Comparison of ENCODE assay signal across 1 cellular context in genomic region chr12:45299132-45299692, GRCh38.
TF ChIP-seq lines count a peak whose summit lies in the region.

No MANE protein-coding gene starts in this region.

TF ChIP-seq in SK-N-SH, 30 proteins besides CTCF, POLR2A, EP300 and RAD21 (continued from another document):
- TF ChIP-seq RCOR1 (IDR thresholded peaks at IDR 0.05; ENCODE audit: low read length), result no peak
- no peak for TF ChIP-seq POLR2AphosphoS5 (IDR thresholded peaks at IDR 0.05; ENCODE audit: low read depth, low read length)
- TF ChIP-seq FOSL2 (IDR thresholded peaks at IDR 0.05; ENCODE audit: borderline replicate concordance, low read depth), result peak; percentile 23; the same call in 1 of the 2 replicates
